ENCODE assay signal across 8 cellular contexts in the genomic region with DNA sequence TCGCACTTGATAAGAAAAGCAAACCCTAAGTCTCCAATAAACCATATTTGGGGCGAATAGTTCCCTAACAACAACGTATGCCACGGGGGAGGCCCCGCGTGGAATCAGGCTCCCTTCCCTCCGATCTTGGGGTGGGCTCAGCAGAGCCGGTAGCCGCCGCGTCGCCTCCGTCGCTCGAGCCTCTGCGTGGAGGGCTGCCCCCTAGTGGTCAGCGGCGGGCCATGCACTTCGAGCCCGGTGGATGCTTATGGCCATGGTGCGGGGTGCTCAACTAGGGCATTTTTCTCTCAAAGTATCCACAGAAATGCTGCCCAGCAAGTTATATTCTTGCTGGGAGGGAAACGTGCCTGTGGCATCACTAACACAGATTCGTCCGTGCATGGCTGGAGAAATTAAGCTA.
DNase-seq lines count a peak whose midpoint lies in the region; ATAC-seq, FAIRE-seq and TF ChIP-seq lines count a peak whose summit lies in the region.
"Not testable (repeated sequence)": the region's sequence is repeated elsewhere in the genome, so short reads cannot be mapped to it uniquely, and the experiment has no call there.

No MANE protein-coding gene starts in this region.

- H3K27me3 ChIP-seq in heart left ventricle, sigmoid colon, suprapubic skin: not testable (repeated sequence)

- intact Hi-C loops in heart left ventricle (cut with DNase I); sigmoid colon (cut with DNase I): not testable (repeated sequence)

- H3K4me1 Mint-ChIP-seq in activated naive CD8-positive, alpha-beta T cell treated with anti-CD3 and anti-CD28 coated beads, Interleukin-2, amount 50 U/mL, for 24 hours = not testable (repeated sequence)

- H3K27ac Mint-ChIP-seq in activated naive CD8-positive, alpha-beta T cell treated with anti-CD3 and anti-CD28 coated beads, Interleukin-2, amount 50 U/mL, for 24 hours = not testable (repeated sequence)

- H3K9me3 Mint-ChIP-seq in activated naive CD8-positive, alpha-beta T cell treated with anti-CD3 and anti-CD28 coated beads, Interleukin-2, amount 50 U/mL, for 24 hours = not testable (repeated sequence)

- not testable (repeated sequence) for DNase-seq in GM12891 (ENCODE audit: insufficient read length, low spot score)
- DNase-seq in activated CD4-positive, alpha-beta T cell treated with anti-CD3 and anti-CD28 coated beads for 1 hour = peak; percentile 86
- peak; percentile 98 for DNase-seq in activated naive CD8-positive, alpha-beta T cell treated with anti-CD3 and anti-CD28 coated beads, Interleukin-2, amount 50 U/mL, for 24 hours
- DNase-seq in heart left ventricle (peak; percentile 84 to 95 (median 90)), sigmoid colon (peak; percentile 93), suprapubic skin (ENCODE audit: low spot score in 2 of 2) (peak; percentile 93 to 94)

- H3K9me3 ChIP-seq in heart left ventricle, sigmoid colon, suprapubic skin: not testable (repeated sequence)

- TF ChIP-seq CTCF in heart left ventricle (IDR thresholded peaks at IDR 0.05) (peak; percentile 53 to 72 (median 60)), sigmoid colon (IDR thresholded peaks at IDR 0.05) (peak in 1 of 4 experiments; percentile 63), suprapubic skin (IDR thresholded peaks at IDR 0.05) (peak in 1 of 2 donors; percentile 66)

- not testable (repeated sequence) for H3K36me3 Mint-ChIP-seq in activated naive CD8-positive, alpha-beta T cell treated with anti-CD3 and anti-CD28 coated beads, Interleukin-2, amount 50 U/mL, for 24 hours (ENCODE audit: low read depth)

- peak overlapping the region in 1 of 12 donors; percentile 47 for H3K27ac ChIP-seq in heart left ventricle
- peak overlapping the region in 2 of 4 donors; percentile 53 to 56 for H3K27ac ChIP-seq in sigmoid colon
- H3K27ac ChIP-seq in suprapubic skin = not testable (repeated sequence)

- ATAC-seq in GM21717 (IDR thresholded peaks at IDR 0.05; ENCODE audit: unreplicated experiment) (peak; percentile 61), HG03442 (IDR thresholded peaks at IDR 0.05; ENCODE audit: unreplicated experiment) (peak; percentile 51), heart left ventricle (peak; percentile 67 to 87 (median 86))
- peak; percentile 64 for ATAC-seq in activated naive CD8-positive, alpha-beta T cell treated with anti-CD3 and anti-CD28 coated beads, Interleukin-2, amount 50 U/mL, for 24 hours

- not testable (repeated sequence) for H3K36me3 ChIP-seq in heart left ventricle, sigmoid colon, suprapubic skin

- TF ChIP-seq EP300 in sigmoid colon (IDR thresholded peaks at IDR 0.05); suprapubic skin (IDR thresholded peaks at IDR 0.05): not testable (repeated sequence)

- 0 to 2% (median 0%) methylated on average over 3 to 14 of the region's 24 CpGs; no CpG with 5 or more reads in 1 of the 4 donors for WGBS in heart left ventricle, 4 donors
- WGBS in sigmoid colon, 2 donors = 0 to 1% methylated on average over 15 of the region's 24 CpGs
- WGBS in suprapubic skin = no CpG with 5 or more reads among the region's 24 CpGs

- TF ChIP-seq POLR2A in GM12891 (IDR thresholded peaks at IDR 0.05; ENCODE audit: low read depth, low read length); heart left ventricle (IDR thresholded peaks at IDR 0.05); sigmoid colon (IDR thresholded peaks at IDR 0.05); suprapubic skin (IDR thresholded peaks at IDR 0.05): not testable (repeated sequence)

- not testable (repeated sequence) for H3K4me1 ChIP-seq in heart left ventricle, sigmoid colon, suprapubic skin

- not testable (repeated sequence) for H3K4me3 Mint-ChIP-seq in activated naive CD8-positive, alpha-beta T cell treated with anti-CD3 and anti-CD28 coated beads, Interleukin-2, amount 50 U/mL, for 24 hours

- peak overlapping the region in 10 of 12 donors; percentile 11 to 48 (median 38) for H3K4me3 ChIP-seq in heart left ventricle
- peak overlapping the region in 3 of 4 donors; percentile 27 to 36 (median 32) for H3K4me3 ChIP-seq in sigmoid colon
- peak overlapping the region; percentile 40 for H3K4me3 ChIP-seq in suprapubic skin

- FAIRE-seq in GM12891 (lab: Jason Lieb, UNC) = peak; percentile 94

- H3K27me3 Mint-ChIP-seq in activated naive CD8-positive, alpha-beta T cell treated with anti-CD3 and anti-CD28 coated beads, Interleukin-2, amount 50 U/mL, for 24 hours = not testable (repeated sequence)
